20 cellular contexts compared by ENCODE assay signal in genomic region chr9:106993603-106994002, GRCh38.
"Had no signal": no experiment of that assay in that cellular context is flagged by ENCODE, and none has a peak within 500 bp of the region (broad histone marks: within the 10 kb centered on the region; RNA-seq: fewer than 3 reads in every experiment).

No MANE protein-coding gene starts in this region.

- H3K27ac ChIP-seq: SJSA1, SK-N-MC had no signal

- H3K4me1 ChIP-seq: SJSA1 had no signal

- H3K4me3 ChIP-seq: MG63, SJSA1, SK-N-MC had no signal

- H3K27me3 ChIP-seq: MG63, SJSA1 had no signal

- H3K9me3 ChIP-seq: MG63, SJSA1 had no signal

- DNase-seq: KBM-7, MG63, NCI-H1092, NCI-H1105 treated with DMSO at 0.1 percent for 48 hours, NCI-H1417 treated with DMSO at 0.1 percent for 48 hours, NCI-H146, NCI-H1694 treated with DMSO at 0.1 percent for 48 hours, NCI-H1930, NCI-H2081, NCI-H2107, NCI-H2227 treated with DMSO at 0.1 percent for 48 hours, NCI-H524, NCI-H526 treated with DMSO at 0.1 percent for 48 hours, NCI-H748 treated with DMSO at 0.1 percent for 48 hours, Right ventricle myocardium superior, RPMI8226, SIG-M5 had no signal

- FAIRE-seq: RCC 7860 had no signal

- H3K36me3 ChIP-seq: MG63 had no signal
